In genomic region chr12:84642201-84642600, GRCh38 we compare ENCODE assay signal across 17 cellular contexts.
A peak's percentile ranks its signal among the peaks of the same experiment; 100 is the strongest.
DNase-seq lines count a peak whose midpoint lies in the region; ATAC-seq lines count a peak whose summit lies in the region.
"Had no signal": no experiment of that assay in that cellular context is flagged by ENCODE, and none has a peak within 500 bp of the region (broad histone marks: within the 10 kb centered on the region; RNA-seq: fewer than 3 reads in every experiment).

No MANE protein-coding gene starts in this region.

- DNase-seq in NCI-H510A treated with DMSO at 0.1 percent for 48 hours (lab: John Stamatoyannopoulos, UW) (peak; percentile 23), NCI-H510A (lab: John Stamatoyannopoulos, UW) (no peak), NCI-H2171 (lab: John Stamatoyannopoulos, UW) (peak; percentile 87), dedifferentiated amniotic fluid mesenchymal stem cell (ENCODE audit: extremely low spot score) (peak; percentile 65), SIG-M5 (lab: John Stamatoyannopoulos, UW) (no peak), RKO (ENCODE audit: low spot score) (no peak)
- DNase-seq: activated CD4-positive, alpha-beta T cell treated with anti-CD3 and anti-CD28 coated beads for 4 hours; activated naive CD4-positive, alpha-beta T cell treated with anti-CD3 and anti-CD28 coated beads, Interleukin-2, amount 10 ng/mL, durations not matched to agents 7 days and 5 days; cortex of kidney; GF-D8; GOT3; occipital lobe; RPMI8226; substantia nigra; T-helper 2 cell had no signal

- no peak for ATAC-seq in HG03521 (IDR thresholded peaks at IDR 0.05; ENCODE audit: unreplicated experiment)
- ATAC-seq in HG03439 (IDR thresholded peaks at IDR 0.05; ENCODE audit: unreplicated experiment): no peak

Comparison
In these comparisons a context has a peak if more than half of its experiments do, and no peak if none do; other contexts are left out.
1. DNase-seq: peak in NCI-H510A treated with DMSO at 0.1 percent for 48 hours (single experiment), NCI-H2171 (single experiment) and dedifferentiated amniotic fluid mesenchymal stem cell (single experiment); none in NCI-H510A (single experiment), SIG-M5 (single experiment) and RKO (single experiment).